9 cellular contexts compared by ENCODE assay signal in genomic region chrX:19683358-19683757, GRCh38.
DNase-seq lines count a peak whose midpoint lies in the region; TF ChIP-seq lines count a peak whose summit lies in the region.
"Had no signal": no experiment of that assay in that cellular context is flagged by ENCODE, and none has a peak within 500 bp of the region (broad histone marks: within the 10 kb centered on the region; RNA-seq: fewer than 3 reads in every experiment).

No MANE protein-coding gene starts in this region.

- TF ChIP-seq CTCF in left ventricle myocardium inferior (IDR thresholded peaks at IDR 0.05; ENCODE audit: borderline replicate concordance): no peak
- no peak for TF ChIP-seq CTCF in GM13977 (IDR thresholded peaks at IDR 0.05; ENCODE audit: extremely low read depth, insufficient read depth, missing control alignments)
- no peak for TF ChIP-seq CTCF in PC-9 (conservative IDR thresholded peaks at IDR 0.05)

- H3K9me2 ChIP-seq in PC-9 (ENCODE audit: insufficient read depth): no peaks in the 10 kb centered on the region

- H3K36me3 Mint-ChIP-seq in activated naive CD4-positive, alpha-beta T cell treated with anti-CD3 and anti-CD28 coated beads, Interleukin-2, amount 50 U/mL, for 24 hours: peaks cover 8% of the 10 kb centered on the region

- no peak overlapping the region for H3K4me2 ChIP-seq in PC-9

- intact Hi-C loops in left ventricle myocardium inferior (cut with micrococcal nuclease): no loop called here
- intact Hi-C loops in PC-9 (cut with micrococcal nuclease; ENCODE audit: unreplicated experiment): no loop called here

- H3K9me3 Mint-ChIP-seq in activated naive CD4-positive, alpha-beta T cell treated with anti-CD3 and anti-CD28 coated beads, Interleukin-2, amount 50 U/mL, for 24 hours: no peaks in the 10 kb centered on the region

- no TSS peak for BruUV-seq in PC-9 (replicated peaks; lab: Mats Ljungman, UMichigan)

- H2AFZ ChIP-seq in PC-9: no peak overlapping the region

- POLR2A ChIA-PET in PC-9 (lab: Charles Lee; ENCODE audit: unreplicated experiment): no interaction called here

- H3K4me3 Mint-ChIP-seq in activated naive CD4-positive, alpha-beta T cell treated with anti-CD3 and anti-CD28 coated beads, Interleukin-2, amount 50 U/mL, for 24 hours: peak overlapping the region; percentile 82

- CTCF ChIA-PET in PC-9 (lab: Charles Lee): no interaction called here

- H3K27ac Mint-ChIP-seq in activated naive CD4-positive, alpha-beta T cell treated with anti-CD3 and anti-CD28 coated beads, Interleukin-2, amount 50 U/mL, for 24 hours: peak overlapping the region; percentile 95

- H3K4me3 ChIP-seq in SJSA1 (no peak overlapping the region), left ventricle myocardium inferior (no peak overlapping the region), PC-9 (no peak overlapping the region)

- H3K36me3 ChIP-seq in SJSA1: no peaks in the 10 kb centered on the region
- H3K36me3 ChIP-seq in left ventricle myocardium inferior: no peaks in the 10 kb centered on the region
- no peaks in the 10 kb centered on the region for H3K36me3 ChIP-seq in PC-9 (ENCODE audit: low read depth)

- H3K27me3 Mint-ChIP-seq in activated naive CD4-positive, alpha-beta T cell treated with anti-CD3 and anti-CD28 coated beads, Interleukin-2, amount 50 U/mL, for 24 hours: no peaks in the 10 kb centered on the region

- no peaks in the 10 kb centered on the region for H3K27me3 ChIP-seq in SJSA1 (replicated peaks)
- H3K27me3 ChIP-seq in left ventricle myocardium inferior (ENCODE audit: low read depth): no peaks in the 10 kb centered on the region
- H3K27me3 ChIP-seq in PC-9 (ENCODE audit: insufficient read depth, low read depth): no peaks in the 10 kb centered on the region

- no peaks in the 10 kb centered on the region for H4K20me1 ChIP-seq in PC-9 (ENCODE audit: insufficient read depth)

- no peak for DNase-seq in activated naive CD4-positive, alpha-beta T cell treated with anti-CD3 and anti-CD28 coated beads, Interleukin-2, amount 50 U/mL, for 16 hours
- DNase-seq in SJSA1 (ENCODE audit: low read depth in 1 of 2, low spot score in 2 of 2) (no peak), left ventricle myocardium inferior (no peak), GM13977 (ENCODE audit: low spot score) (no peak), HUDEP-2 (lab: John Stamatoyannopoulos, UW; ENCODE audit: unreplicated experiment in 76 of 76) (no peak), PC-9 (no peak), NCI-H226 (no peak)
- DNase-seq: Calu3 had no signal

- no peaks in the 10 kb centered on the region for H3K9me3 ChIP-seq in SJSA1 (replicated peaks)
- no peaks in the 10 kb centered on the region for H3K9me3 ChIP-seq in left ventricle myocardium inferior (replicated peaks)
- no peaks in the 10 kb centered on the region; the same call in 1 of the 2 replicates for H3K9me3 ChIP-seq in PC-9 (ENCODE audit: insufficient read depth, low read depth)

- H3K4me1 ChIP-seq in SJSA1 (replicated peaks): peaks cover 30% of the 10 kb centered on the region
- H3K4me1 ChIP-seq in left ventricle myocardium inferior: no peaks in the 10 kb centered on the region
- peaks cover 22% of the 10 kb centered on the region for H3K4me1 ChIP-seq in PC-9 (replicated peaks; ENCODE audit: insufficient read depth)

- in situ Hi-C loops in GM13977 (cut with MboI; ENCODE audit: low pct_unique_long_range_greater_than_20kb, low sequenced_read_pairs, unreplicated experiment): no loop called here

- peaks cover 6% of the 10 kb centered on the region; the same call in 1 of the 2 replicates for H3F3A ChIP-seq in PC-9 (ENCODE audit: insufficient read depth, low read depth)

- H3K4me1 Mint-ChIP-seq in activated naive CD4-positive, alpha-beta T cell treated with anti-CD3 and anti-CD28 coated beads, Interleukin-2, amount 50 U/mL, for 24 hours: peaks cover 85% of the 10 kb centered on the region

- H3K27ac ChIP-seq in SJSA1 (0 out of 2 replicates have a peak overlapping the region, but pooled peaks have one; percentile 7), left ventricle myocardium inferior (replicated peaks) (peak overlapping the region; percentile 55), PC-9 (no peak overlapping the region; the same call in 1 of the 2 replicates)

- H3K79me2 ChIP-seq in PC-9 (ENCODE audit: low read depth): no peaks in the 10 kb centered on the region
